17 cellular contexts compared by ENCODE assay signal in genomic region chr17:69473801-69474170, GRCh38. TPM values are rescaled to one million over a fixed set of nuclear protein-coding genes. Genes with fewer than 3 reads are reported as not detected.
DNase-seq lines count a peak whose midpoint lies in the region; TF ChIP-seq lines count a peak whose summit lies in the region.
"Had no signal": no experiment of that assay in that cellular context is flagged by ENCODE, and none has a peak within 500 bp of the region (broad histone marks: within the 10 kb centered on the region; RNA-seq: fewer than 3 reads in every experiment).

No MANE protein-coding gene starts in this region.

- intact Hi-C loops in uterus (cut with DNase I; ENCODE audit: low total_unique reads), result no loop called here

- CTCF ChIA-PET in BJ (lab: Yijun Ruan, JAX), result interaction anchor here (0.8 to 1.2 kb wide), 3 partner anchors 10 to 49 kb away, joined by 3 to 4 read pairs (median 3); no protein-coding TSS in a partner anchor

- no peak for TF ChIP-seq CTCF in BJ (IDR thresholded peaks at IDR 0.05; ENCODE audit: insufficient read depth, low read depth, low read length)
- TF ChIP-seq CTCF in retinal pigment epithelial cell (conservative IDR thresholded peaks at IDR 0.05; ENCODE audit: low read depth, low read length), result no peak
- no peak for TF ChIP-seq CTCF in uterus (IDR thresholded peaks at IDR 0.05)

- H3K36me3 ChIP-seq in BJ (ENCODE audit: control insufficient read depth, insufficient read depth, low read length) (no peaks in the 10 kb centered on the region), adipocyte (ENCODE audit: control insufficient read depth, insufficient read depth, low read length, severe bottlenecking) (no peaks in the 10 kb centered on the region), uterus (no peaks in the 10 kb centered on the region)
- H3K36me3 ChIP-seq: thoracic aorta had no signal

- peak overlapping the region in 1 of 2 donors; percentile 1 for H3K27ac ChIP-seq in uterus
- H3K27ac ChIP-seq: thoracic aorta had no signal

- H3K27me3 ChIP-seq in BJ (ENCODE audit: control insufficient read depth, insufficient read depth, low read length) (no peaks in the 10 kb centered on the region), adipocyte (replicated peaks; ENCODE audit: control insufficient read depth, insufficient read depth, low read length) (no peaks in the 10 kb centered on the region), uterus (no peaks in the 10 kb centered on the region)

- TF ChIP-seq POLR2A in uterus (IDR thresholded peaks at IDR 0.05), result no peak

- H3K4me3 ChIP-seq in BJ (ENCODE audit: low read depth, low read length) (no peak overlapping the region), adipocyte (ENCODE audit: low read length) (no peak overlapping the region), retinal pigment epithelial cell (ENCODE audit: low read length) (no peak overlapping the region), uterus (no peak overlapping the region)
- H3K4me3 ChIP-seq: thoracic aorta had no signal

- peaks cover 18% of the 10 kb centered on the region for H3K4me1 ChIP-seq in adipocyte (ENCODE audit: control insufficient read depth, insufficient read depth, low read length)
- no peaks in the 10 kb centered on the region for H3K4me1 ChIP-seq in uterus

- H3K9ac ChIP-seq in adipocyte (ENCODE audit: low read length), result peak overlapping the region; percentile 63

- POLR2A ChIA-PET in BJ (lab: Charles Lee), result interaction anchor here (0.6 kb wide), 1 partner anchor 1396 kb away, joined by 3 read pairs; no protein-coding TSS in a partner anchor

- DNase-seq in BJ (ENCODE audit: low read depth) (peak; percentile 88), adipocyte (ENCODE audit: low read depth) (peak; percentile 56), fibroblast of peridontal ligament (ENCODE audit: extremely low read depth) (peak; percentile 67), retinal pigment epithelial cell (ENCODE audit: low read depth) (peak; percentile 23), cerebellum (ENCODE audit: low spot score) (no peak), NCI-H774 (lab: John Stamatoyannopoulos, UW) (no peak), uterus (no peak), NCI-H1930 (lab: John Stamatoyannopoulos, UW) (no peak)
- DNase-seq: activated CD4-positive, CD25-positive, alpha-beta regulatory T cell treated with anti-CD3 and anti-CD28 coated beads, Interleukin-2, amount 50 U/mL, for 72 hours; activated CD8-positive, alpha-beta memory T cell treated with anti-CD3 and anti-CD28 coated beads, Interleukin-2, amount 10 ng/mL, durations not matched to agents 7 days and 5 days; activated naive CD4-positive, alpha-beta T cell; AML-193; effector memory CD4-positive, alpha-beta T cell; NCI-H187; stimulated activated CD4-positive, alpha-beta T cell treated with anti-CD3 and anti-CD28 coated beads, Interleukin-1b, Interleukin-23, amount 100 ng/mL, for 48 hours; T-cell had no signal

- no peaks in the 10 kb centered on the region for H3K9me3 ChIP-seq in adipocyte (ENCODE audit: control insufficient read depth, low read length)
- no peaks in the 10 kb centered on the region for H3K9me3 ChIP-seq in uterus
- H3K9me3 ChIP-seq: thoracic aorta had no signal

RNA-seq across cellular contexts. Expression of gene MAP2K6, which starts 59.3 kb away (rescaled TPM):
- polyA plus RNA-seq in BJ (2011; rRNA removed), result 1.2 and 2.8 TPM in 2 replicates
- polyA minus RNA-seq in BJ (2011; rRNA and poly(A)+ RNA removed), result 1.8 and 2.3 TPM in 2 replicates
- total RNA-seq in cerebellum (32.6 TPM), uterus (10 to 100 TPM in 1 of 4 donors, 1 to 10 TPM in 3; 3.2 to 43.4 (median 4.3) TPM)

Comparison
In these comparisons a context has a peak if more than half of its experiments do, and no peak if none do; other contexts are left out.
1. DNase-seq: peak in BJ (single experiment), adipocyte (single experiment), fibroblast of peridontal ligament (single experiment) and retinal pigment epithelial cell (single experiment); none in cerebellum (single experiment), NCI-H774 (single experiment), uterus (0 of 2) and NCI-H1930 (0 of 2).